In the genomic region with DNA sequence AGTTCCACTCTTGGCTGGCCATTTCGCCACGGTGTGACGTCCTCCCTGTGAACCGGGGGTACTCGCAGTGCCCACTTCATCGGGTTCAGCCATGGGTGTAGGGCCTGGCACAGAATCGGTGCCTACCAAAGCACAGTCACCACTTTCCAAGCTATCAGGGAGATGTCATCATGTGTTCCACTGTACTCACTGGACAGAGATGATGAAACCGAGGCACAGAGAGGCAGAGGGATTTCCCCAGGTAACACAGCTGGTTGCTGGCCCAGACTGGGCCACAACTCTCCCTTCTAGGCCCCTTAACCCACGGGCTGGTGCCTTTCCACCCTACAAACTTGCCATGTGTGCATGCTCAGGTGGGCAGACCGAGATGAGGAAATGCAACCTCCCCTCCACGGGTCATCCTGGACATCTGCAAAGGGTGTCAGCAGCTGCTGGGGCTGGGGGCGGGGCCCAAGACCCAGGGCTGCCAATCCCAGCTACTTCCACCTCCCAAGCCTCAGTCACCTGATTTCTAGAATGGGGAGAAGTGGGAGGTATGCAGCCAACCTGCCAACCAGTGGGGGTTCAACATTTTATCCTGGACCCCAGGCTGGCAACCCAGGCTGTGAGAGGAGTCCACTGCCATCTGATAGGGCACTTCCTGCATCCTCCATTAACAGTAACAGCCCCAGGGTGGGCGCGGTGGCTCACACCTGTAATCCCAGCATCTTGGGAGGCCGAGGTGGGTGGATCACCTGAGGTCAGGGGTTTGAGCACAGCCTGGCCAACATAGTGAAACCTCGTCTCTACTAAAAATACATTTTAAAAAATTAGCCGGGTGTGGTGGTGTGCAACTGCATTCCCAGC, we compare ENCODE assay signal across 8 cellular contexts. TPM values are rescaled to one million over a fixed set of nuclear protein-coding genes. Genes with fewer than 3 reads are reported as not detected.
DNase-seq lines count a peak whose midpoint lies in the region; ATAC-seq lines count a peak whose summit lies in the region.

No MANE protein-coding gene starts in this region.

- H3K9me3 Mint-ChIP-seq in stimulated activated naive B cell treated with anti-CD40 and anti-IgM and Interleukin-4, amounts not matched to agents 10 μg/mL and 1 μg/mL and 100 μg/mL, for 72 hours = no peaks in the 10 kb centered on the region

- no peaks in the 10 kb centered on the region for H3K27me3 Mint-ChIP-seq in stimulated activated naive B cell treated with anti-CD40 and anti-IgM and Interleukin-4, amounts not matched to agents 10 μg/mL and 1 μg/mL and 100 μg/mL, for 72 hours

- intact Hi-C loops in Right ventricle myocardium superior (cut with DNase I) = no loop called here

- ATAC-seq in HG03175 (IDR thresholded peaks at IDR 0.05; ENCODE audit: unreplicated experiment) (peak; percentile 40), Right ventricle myocardium superior (ENCODE audit: poor library complexity) (peak; percentile 29)
- peak; percentile 81 to 82 for ATAC-seq in stimulated activated naive B cell treated with anti-CD40 and anti-IgM and Interleukin-4, amounts not matched to agents 10 μg/mL and 1 μg/mL and 100 μg/mL, for 72 hours (replicated peaks)

- peak overlapping the region; percentile 92 for H3K27ac Mint-ChIP-seq in stimulated activated naive B cell treated with anti-CD40 and anti-IgM and Interleukin-4, amounts not matched to agents 10 μg/mL and 1 μg/mL and 100 μg/mL, for 72 hours

- H3K36me3 Mint-ChIP-seq in stimulated activated naive B cell treated with anti-CD40 and anti-IgM and Interleukin-4, amounts not matched to agents 10 μg/mL and 1 μg/mL and 100 μg/mL, for 72 hours = peaks cover 15 to 18% of the 10 kb centered on the region in 2 donors

- H3K4me3 Mint-ChIP-seq in stimulated activated naive B cell treated with anti-CD40 and anti-IgM and Interleukin-4, amounts not matched to agents 10 μg/mL and 1 μg/mL and 100 μg/mL, for 72 hours = peak overlapping the region; percentile 96 to 100

- DNase-seq in DMS 273 (lab: John Stamatoyannopoulos, UW; ENCODE audit: unreplicated experiment) (peak; percentile 24), DMS 273 treated with DMSO at 0.1 percent for 48 hours (lab: John Stamatoyannopoulos, UW) (no peak), Right ventricle myocardium superior (no peak), GOT3 (lab: John Stamatoyannopoulos, UW) (no peak), NCI-H187 (lab: John Stamatoyannopoulos, UW) (no peak)
- DNase-seq in activated CD4-positive, alpha-beta T cell treated with anti-CD3 and anti-CD28 coated beads, Interleukin-2, amount 50 U/mL, for 1 hour = peak; percentile 45
- DNase-seq in stimulated activated naive B cell treated with anti-CD40 and anti-IgM and Interleukin-4, amounts not matched to agents 10 μg/mL and 1 μg/mL and 100 μg/mL, for 72 hours = peak; percentile 90

- H3K4me1 Mint-ChIP-seq in stimulated activated naive B cell treated with anti-CD40 and anti-IgM and Interleukin-4, amounts not matched to agents 10 μg/mL and 1 μg/mL and 100 μg/mL, for 72 hours = peaks cover 35 to 63% of the 10 kb centered on the region in 2 donors

RNA-seq across cellular contexts. Expression of a gene that starts 0.9 kb away (rescaled TPM):
- 18.2 TPM for total RNA-seq in Right ventricle myocardium superior

RNA-seq across cellular contexts. Expression of a gene that starts 6.5 kb away (rescaled TPM):
- 44.4 TPM for total RNA-seq in Right ventricle myocardium superior

RNA-seq across cellular contexts. Expression of a gene that starts 23.3 kb away (rescaled TPM):
- total RNA-seq in Right ventricle myocardium superior = 31.5 TPM

RNA-seq across cellular contexts. Expression of a gene that starts 44.3 kb away (rescaled TPM):
- total RNA-seq in Right ventricle myocardium superior = 3.3 TPM

Comparison
In these comparisons a context has a peak if more than half of its experiments do, and no peak if none do; other contexts are left out.
1. DNase-seq: peak in DMS 273 (single experiment), activated CD4-positive, alpha-beta T cell treated with anti-CD3 and anti-CD28 coated beads, Interleukin-2, amount 50 U/mL, for 1 hour (single experiment) and stimulated activated naive B cell treated with anti-CD40 and anti-IgM and Interleukin-4, amounts not matched to agents 10 μg/mL and 1 μg/mL and 100 μg/mL, for 72 hours (single experiment); none in DMS 273 treated with DMSO at 0.1 percent for 48 hours (single experiment), Right ventricle myocardium superior (single experiment), GOT3 (single experiment) and NCI-H187 (0 of 2).
2. ATAC-seq: peak in every context shown above with its lines; median percentile 82 in stimulated activated naive B cell treated with anti-CD40 and anti-IgM and Interleukin-4, amounts not matched to agents 10 μg/mL and 1 μg/mL and 100 μg/mL, for 72 hours; 40 in HG03175; 29 in Right ventricle myocardium superior.